ENCODE assay signal across 9 cellular contexts in genomic region chr22:49788492-49788891, GRCh38. TPM values are rescaled to one million over a fixed set of nuclear protein-coding genes. Genes with fewer than 3 reads are reported as not detected.
A peak's percentile ranks its signal among the peaks of the same experiment; 100 is the strongest.
DNase-seq lines count a peak whose midpoint lies in the region; ATAC-seq and TF ChIP-seq lines count a peak whose summit lies in the region.
"Had no signal": no experiment of that assay in that cellular context is flagged by ENCODE, and none has a peak within 500 bp of the region (broad histone marks: within the 10 kb centered on the region; RNA-seq: fewer than 3 reads in every experiment).

No MANE protein-coding gene starts in this region.

- H3K27me3 ChIP-seq in GM23248 (replicated peaks; ENCODE audit: insufficient read depth) = no peaks in the 10 kb centered on the region
- no peaks in the 10 kb centered on the region for H3K27me3 ChIP-seq in heart right ventricle
- no peaks in the 10 kb centered on the region for H3K27me3 ChIP-seq in skeletal muscle tissue (ENCODE audit: control insufficient read depth in 3 of 3, insufficient read depth in 3 of 3, low read length in 3 of 3)

- H3K9me3 ChIP-seq in GM23248 (ENCODE audit: low read depth) (no peaks in the 10 kb centered on the region), heart right ventricle (no peaks in the 10 kb centered on the region), skeletal muscle tissue (ENCODE audit: control insufficient read depth in 3 of 3, low read length in 3 of 3) (no peaks in the 10 kb centered on the region)

- H3K4me3 ChIP-seq in GM23248 = no peak overlapping the region
- H3K4me3 ChIP-seq in heart right ventricle = peak overlapping the region in 3 of 10 donors; percentile 4 to 31 (median 11)
- H3K4me3 ChIP-seq in skeletal muscle tissue (ENCODE audit: low read length in 3 of 3) = no peak overlapping the region

- no peaks in the 10 kb centered on the region for H3K9me3 Mint-ChIP-seq in activated naive CD8-positive, alpha-beta T cell treated with anti-CD3 and anti-CD28 coated beads for 36 hours

- TF ChIP-seq CTCF in heart right ventricle (IDR thresholded peaks at IDR 0.05) = no peak

- H2AFZ ChIP-seq in GM23248 = no peak overlapping the region

- H3F3A ChIP-seq in GM23248 (ENCODE audit: insufficient read depth) = peaks cover 13% of the 10 kb centered on the region

- H3K4me2 ChIP-seq in GM23248 (ENCODE audit: unreplicated experiment) = peak overlapping the region; percentile 47

- peak; percentile 67 for DNase-seq in GM23248
- DNase-seq in activated naive CD8-positive, alpha-beta T cell treated with anti-CD3 and anti-CD28 coated beads for 36 hours = no peak
- peak; percentile 76 for DNase-seq in heart right ventricle
- no peak for DNase-seq in DMS 273 treated with DMSO at 0.1 percent for 48 hours (lab: John Stamatoyannopoulos, UW)
- DNase-seq in NAMALWA (ENCODE audit: low spot score) = no peak
- DNase-seq: NCI-H1048 had no signal

- H3K36me3 Mint-ChIP-seq in activated naive CD8-positive, alpha-beta T cell treated with anti-CD3 and anti-CD28 coated beads for 36 hours = peaks cover 16% of the 10 kb centered on the region

- no peaks in the 10 kb centered on the region for H3K9me2 ChIP-seq in GM23248 (ENCODE audit: insufficient read depth)

- peak in 7 of 8 donors; percentile 68 to 90 (median 87) for ATAC-seq in heart right ventricle
- ATAC-seq in GM21360 (IDR thresholded peaks at IDR 0.05; ENCODE audit: unreplicated experiment) = no peak
- no peak for ATAC-seq in GM21717 (IDR thresholded peaks at IDR 0.05; ENCODE audit: unreplicated experiment)

- peaks cover 100% of the 10 kb centered on the region for H3K79me2 ChIP-seq in GM23248 (ENCODE audit: insufficient read depth)

- intact Hi-C loops in heart right ventricle (cut with DNase I) = loop anchor here in 2 of 10 donors (5.0 to 10.0 kb wide), 3 partner anchors 66 to 129 kb away; partner anchors contain the start of genes ALG12 (in 2 of the 2), CRELD2 (in 2 of the 2) and ZBED4 (in 2 of the 2)

- H3K4me3 Mint-ChIP-seq in activated naive CD8-positive, alpha-beta T cell treated with anti-CD3 and anti-CD28 coated beads for 36 hours = no peak overlapping the region

- H3K4me1 Mint-ChIP-seq in activated naive CD8-positive, alpha-beta T cell treated with anti-CD3 and anti-CD28 coated beads for 36 hours = peaks cover 37% of the 10 kb centered on the region

- no peaks in the 10 kb centered on the region for H3K27me3 Mint-ChIP-seq in activated naive CD8-positive, alpha-beta T cell treated with anti-CD3 and anti-CD28 coated beads for 36 hours

- H3K27ac ChIP-seq in GM23248 (peak overlapping the region; percentile 65), heart right ventricle (peak overlapping the region; percentile 30 to 85 (median 75)), skeletal muscle tissue (ENCODE audit: low read depth, low read length) (peak overlapping the region; percentile 73)

- H3K4me1 ChIP-seq in GM23248 (ENCODE audit: insufficient read depth) (peaks cover 37% of the 10 kb centered on the region), heart right ventricle (peaks cover 28 to 80% (median 69%) of the 10 kb centered on the region in 9 donors), skeletal muscle tissue (ENCODE audit: control insufficient read depth in 3 of 3, insufficient read depth in 3 of 3, low read length in 3 of 3) (peaks cover 78 to 82% (median 81%) of the 10 kb centered on the region in 3 donors)

- H3K9ac ChIP-seq in GM23248 (peak overlapping the region; percentile 48), skeletal muscle tissue (ENCODE audit: low read depth in 1 of 3, low read length in 3 of 3) (no peak overlapping the region)

- peak overlapping the region; percentile 75 for H3K27ac Mint-ChIP-seq in activated naive CD8-positive, alpha-beta T cell treated with anti-CD3 and anti-CD28 coated beads for 36 hours

- WGBS in GM23248 (ENCODE audit: low coverage in 1 of 2, low lambda C conversion rate in 2 of 2, missing lambda C conversion rate in 2 of 2), 2 experiments = 19 to 22% methylated on average over 11 of the region's 11 CpGs
- 12 to 27% methylated on average over 11 of the region's 11 CpGs for WGBS in heart right ventricle, 2 donors

- in situ Hi-C loops in GM23248 (cut with MboI) = no loop called here

- H3K36me3 ChIP-seq in GM23248 (ENCODE audit: low read depth) (peaks cover 27% of the 10 kb centered on the region), heart right ventricle (peaks cover 0 to 78% (median 12%) of the 10 kb centered on the region in 9 donors), skeletal muscle tissue (ENCODE audit: control insufficient read depth in 3 of 3, insufficient read depth in 3 of 3, low read length in 3 of 3) (peaks cover 22 to 36% (median 31%) of the 10 kb centered on the region in 3 donors)

- peaks cover 3% of the 10 kb centered on the region; the same call in 1 of the 2 replicates for H4K20me1 ChIP-seq in GM23248 (ENCODE audit: insufficient read depth)

RNA-seq across cellular contexts. Expression of gene BRD1, which starts 39.2 kb away (rescaled TPM):
- total RNA-seq in GM23248 (2014; rRNA removed; shearing (Covaris generic)) = 23.1 and 24.4 TPM in 2 replicates
- 4.4 and 4.5 TPM in 2 replicates for polyA plus RNA-seq in GM23248 (2016; fragmentation: Nextera tagmentation; extraction: Ambion mirVana)
- total RNA-seq in activated naive CD8-positive, alpha-beta T cell treated with anti-CD3 and anti-CD28 coated beads for 36 hours = 10 to 100 TPM; 22.7 to 23.2 TPM
- 10 to 100 TPM; 14.6 to 23.2 (median 16.9) TPM for total RNA-seq in heart right ventricle
- 10 to 100 TPM in 1 of 2 donors, 1 to 10 TPM in 1; 8.2 to 22.9 TPM for polyA plus RNA-seq in heart right ventricle
- total RNA-seq in skeletal muscle tissue = 27.1 TPM

Comparison
In these comparisons a context has a peak if more than half of its experiments do, and no peak if none do; other contexts are left out.
1. DNase-seq: peak in GM23248 (single experiment) and heart right ventricle (2 of 2); none in activated naive CD8-positive, alpha-beta T cell treated with anti-CD3 and anti-CD28 coated beads for 36 hours (single experiment), DMS 273 treated with DMSO at 0.1 percent for 48 hours (single experiment) and NAMALWA (single experiment).
2. ATAC-seq: peak in heart right ventricle (7 of 8); none in GM21360 (single experiment) and GM21717 (single experiment).
3. Peak in every context shown above with its lines, with median percentiles within 50 percentile points of each other: H3K27ac ChIP-seq.